17 cellular contexts compared by ENCODE assay signal in genomic region chr14:52244328-52244727, GRCh38. TPM values are rescaled to one million over a fixed set of nuclear protein-coding genes. Genes with fewer than 3 reads are reported as not detected.
DNase-seq lines count a peak whose midpoint lies in the region; ATAC-seq and TF ChIP-seq lines count a peak whose summit lies in the region.
"Had no signal": no experiment of that assay in that cellular context is flagged by ENCODE, and none has a peak within 500 bp of the region (broad histone marks: within the 10 kb centered on the region; RNA-seq: fewer than 3 reads in every experiment).

No MANE protein-coding gene starts in this region.

- H3K4me3 ChIP-seq in IMR-90 (ENCODE audit: insufficient read depth, low read depth, low read length) (no peak overlapping the region), gastroesophageal sphincter (no peak overlapping the region), PC-9 (no peak overlapping the region)
- H3K4me3 ChIP-seq: hepatocyte had no signal

- CTCF ChIA-PET in IMR-90 (lab: Yijun Ruan, JAX) (no interaction called here), PC-9 (lab: Charles Lee) (no interaction called here)

- no peak overlapping the region for H4K91ac ChIP-seq in IMR-90 (ENCODE audit: insufficient read depth, low read depth, low read length)

- H3K79me2 ChIP-seq in PC-9 (ENCODE audit: low read depth), result no peaks in the 10 kb centered on the region
- H3K79me2 ChIP-seq: hepatocyte had no signal

- no peak overlapping the region for H2BK5ac ChIP-seq in IMR-90 (ENCODE audit: low read depth, low read length, poor library complexity, severe bottlenecking)

- no peak overlapping the region for H2AK9ac ChIP-seq in IMR-90 (replicated peaks; ENCODE audit: low read depth, low read length, poor library complexity)

- H3K18ac ChIP-seq in IMR-90 (ENCODE audit: low read depth, low read length), result no peak overlapping the region

- no peak overlapping the region for H2AFZ ChIP-seq in IMR-90 (replicated peaks; ENCODE audit: low read length, poor library complexity)
- no peak overlapping the region for H2AFZ ChIP-seq in PC-9
- H2AFZ ChIP-seq: hepatocyte had no signal

- DNase-seq in IMR-90 (no peak), COLO829 (ENCODE audit: low spot score) (no peak), NCI-H510A treated with DMSO at 0.1 percent for 48 hours (lab: John Stamatoyannopoulos, UW) (no peak), PC-9 (no peak)
- DNase-seq: activated CD4-positive, alpha-beta T cell treated with anti-CD3 and anti-CD28 coated beads for 1 hour; activated T-cell treated with anti-CD3 and anti-CD28 coated beads, Interleukin-2, amount 50 U/mL, for 1 hour; DMS153; NCI-H2227 treated with DMSO at 0.1 percent for 48 hours had no signal

- BruUV-seq in IMR-90 (replicated peaks; lab: Mats Ljungman, UMichigan) (no TSS peak), PC-9 (replicated peaks; lab: Mats Ljungman, UMichigan) (no TSS peak)

- no peak overlapping the region for H4K5ac ChIP-seq in IMR-90 (ENCODE audit: low read depth, low read length)

- dilution Hi-C loops in IMR-90 (cut with HindIII; ENCODE audit: low sequenced_read_pairs, unreplicated experiment), result no loop called here

- H3K14ac ChIP-seq in IMR-90 (replicated peaks; ENCODE audit: low read depth, low read length), result no peak overlapping the region; the same call in 1 of the 2 replicates

- H3K4me2 ChIP-seq in IMR-90 (ENCODE audit: low read depth, low read length) (0 out of 2 replicates have a peak overlapping the region, but pooled peaks have one; percentile 28), PC-9 (no peak overlapping the region)
- H3K4me2 ChIP-seq: hepatocyte had no signal

- H3K9me1 ChIP-seq in IMR-90 (ENCODE audit: insufficient read depth, low read length), result peaks cover 7% of the 10 kb centered on the region; the same call in 1 of the 2 replicates

- H3K79me1 ChIP-seq in IMR-90 (ENCODE audit: low read depth in 1 of 2, low read length in 2 of 2), result no peaks in the 10 kb centered on the region

- no peak overlapping the region for H2BK120ac ChIP-seq in IMR-90 (ENCODE audit: low read depth, low read length)

- H3K36me3 ChIP-seq in IMR-90 (ENCODE audit: control insufficient read depth, insufficient read depth, low read length), result no peaks in the 10 kb centered on the region
- no peaks in the 10 kb centered on the region for H3K36me3 ChIP-seq in gastroesophageal sphincter
- H3K36me3 ChIP-seq in PC-9 (ENCODE audit: low read depth), result no peaks in the 10 kb centered on the region
- H3K36me3 ChIP-seq: neutrophil had no signal

- H3K27ac ChIP-seq in IMR-90 (ENCODE audit: insufficient read depth, low read length) (no peak overlapping the region), gastroesophageal sphincter (no peak overlapping the region), PC-9 (no peak overlapping the region)
- H3K27ac ChIP-seq: hepatocyte, neutrophil had no signal

- H3K9me3 ChIP-seq in IMR-90 (ENCODE audit: control insufficient read depth, insufficient read depth, low read length) (0 out of 2 replicates have a peak, but pooled peaks cover 2% of the 10 kb centered on the region), gastroesophageal sphincter (no peaks in the 10 kb centered on the region), PC-9 (ENCODE audit: insufficient read depth, low read depth) (no peaks in the 10 kb centered on the region)
- H3K9me3 ChIP-seq: neutrophil had no signal

- no peaks in the 10 kb centered on the region; the same call in 1 of the 2 replicates for H4K20me1 ChIP-seq in IMR-90 (ENCODE audit: insufficient read depth, low read length)
- no peaks in the 10 kb centered on the region for H4K20me1 ChIP-seq in PC-9 (ENCODE audit: insufficient read depth)

- no peak for TF ChIP-seq EP300 in gastroesophageal sphincter (IDR thresholded peaks at IDR 0.05)

- H3K23ac ChIP-seq in IMR-90 (ENCODE audit: low read depth, low read length), result no peak overlapping the region; the same call in 1 of the 2 replicates

- no peak for TF ChIP-seq RAD21 in IMR-90 (IDR thresholded peaks at IDR 0.05; ENCODE audit: low read length)

- intact Hi-C loops in IMR-90 (cut with micrococcal nuclease), result no loop called here
- intact Hi-C loops in PC-9 (cut with micrococcal nuclease; ENCODE audit: unreplicated experiment), result no loop called here

- no peak overlapping the region for H3K56ac ChIP-seq in IMR-90 (ENCODE audit: extremely low read depth, insufficient read depth, low read length)

- TF ChIP-seq POLR2A in IMR-90 (IDR thresholded peaks at IDR 0.05; ENCODE audit: low read depth, low read length), result no peak
- no peak for TF ChIP-seq POLR2A in gastroesophageal sphincter (IDR thresholded peaks at IDR 0.05)

- 0 out of 4 replicates have a peak overlapping the region, but pooled peaks of 1 of the 2 experiments have one; percentile 1 for H4K8ac ChIP-seq in IMR-90 (ENCODE audit: low read depth in 2 of 2, low read length in 2 of 2)

- no peak overlapping the region for H3K9ac ChIP-seq in IMR-90 (ENCODE audit: low read depth, low read length)

- H3F3A ChIP-seq in PC-9 (ENCODE audit: insufficient read depth, low read depth), result no peaks in the 10 kb centered on the region

- WGBS in IMR-90 (ENCODE audit: extremely low coverage in 2 of 2, insufficient read length in 1 of 2), 2 experiments, result 57% methylated on average over 1 of the region's 2 CpGs; no CpG with 5 or more reads in 1 of the 2 experiments
- WGBS in gastroesophageal sphincter (ENCODE audit: low coverage in 1 of 2), 2 donors, result 68 to 72% methylated on average over 2 of the region's 2 CpGs

- H2AK5ac ChIP-seq in IMR-90 (ENCODE audit: low read depth, low read length), result no peak overlapping the region

- H3K4ac ChIP-seq in IMR-90 (ENCODE audit: low read depth, low read length), result no peak overlapping the region

- H2BK20ac ChIP-seq in IMR-90 (ENCODE audit: low read depth, low read length), result peak overlapping the region; percentile 75; the same call in 1 of the 2 replicates

- POLR2A ChIA-PET in IMR-90 (lab: Charles Lee; ENCODE audit: unreplicated experiment) (no interaction called here), PC-9 (lab: Charles Lee; ENCODE audit: unreplicated experiment) (no interaction called here)

- H3K9me2 ChIP-seq in PC-9 (ENCODE audit: insufficient read depth), result no peaks in the 10 kb centered on the region; the same call in 1 of the 2 replicates

- in situ Hi-C loops in IMR-90 (cut with MboI; ENCODE audit: low sequenced_read_pairs), result no loop called here

- H3K27me3 ChIP-seq in IMR-90 (ENCODE audit: control insufficient read depth, insufficient read depth, low read length), result no peaks in the 10 kb centered on the region
- H3K27me3 ChIP-seq in gastroesophageal sphincter, result no peaks in the 10 kb centered on the region
- H3K27me3 ChIP-seq in PC-9 (ENCODE audit: insufficient read depth, low read depth), result peaks cover 3% of the 10 kb centered on the region; the same call in 1 of the 2 replicates
- H3K27me3 ChIP-seq: hepatocyte, neutrophil had no signal

- H2BK15ac ChIP-seq in IMR-90 (ENCODE audit: low read depth, low read length), result peak overlapping the region; percentile 28; the same call in 1 of the 3 replicates

- H3K4me1 ChIP-seq in IMR-90 (ENCODE audit: control insufficient read depth, insufficient read depth, low read length) (peaks cover 8% of the 10 kb centered on the region), gastroesophageal sphincter (no peaks in the 10 kb centered on the region), PC-9 (replicated peaks; ENCODE audit: insufficient read depth) (no peaks in the 10 kb centered on the region)

- TF ChIP-seq CTCF in IMR-90 (conservative IDR thresholded peaks at IDR 0.05; ENCODE audit: low read depth, low read length) (no peak), gastroesophageal sphincter (IDR thresholded peaks at IDR 0.05) (no peak), PC-9 (conservative IDR thresholded peaks at IDR 0.05) (no peak)

- ATAC-seq in GM18858 (IDR thresholded peaks at IDR 0.05; ENCODE audit: unreplicated experiment) (peak; percentile 78), GM21381 (IDR thresholded peaks at IDR 0.05; ENCODE audit: unreplicated experiment) (peak; percentile 82), HG02938 (IDR thresholded peaks at IDR 0.05; ENCODE audit: unreplicated experiment) (peak; percentile 65), IMR-90 (ENCODE audit: low read depth) (no peak), gastroesophageal sphincter (no peak)
- ATAC-seq: Panc1 had no signal

TF ChIP-seq in IMR-90, 13 proteins besides CTCF, POLR2A, EP300 and RAD21:
- TF ChIP-seq BHLHE40 (IDR thresholded peaks at IDR 0.05; ENCODE audit: low read depth, low read length), result no peak
TF ChIP-seq in IMR-90: peak in this region for 0.

RNA-seq across cellular contexts. Expression of gene PTGDR, which starts 23.2 kb away (rescaled TPM):
- total RNA-seq in IMR-90 (2012; rRNA removed) (not detected in 2 replicates), gastroesophageal sphincter (1 to 10 TPM in 2 of 4 donors, under 1 TPM in 2; 0.50 to 2.0 (median 0.90) TPM), PC-9 (2021) (not detected in 2 replicates)
- polyA plus RNA-seq in IMR-90 (2012; rRNA removed), result not detected in 2 replicates
- not detected in 2 replicates for polyA plus RNA-seq in IMR-90 (2012; cell fraction: cytosol; rRNA removed)
- polyA plus RNA-seq in IMR-90 (2012; cell fraction: nucleus; rRNA removed; ENCODE audit: low replicate concordance), result not detected in 2 replicates
- total RNA-seq: H4, HT-29 had no signal

Comparison
In these comparisons a context has a peak if more than half of its experiments do, and no peak if none do; other contexts are left out.
1. ATAC-seq: peak in GM18858 (single experiment), GM21381 (single experiment) and HG02938 (single experiment); none in IMR-90 (single experiment) and gastroesophageal sphincter (single experiment).